18 cellular contexts compared by ENCODE assay signal in genomic region chr13:31595568-31595967, GRCh38.
"Had no signal": no experiment of that assay in that cellular context is flagged by ENCODE, and none has a peak within 500 bp of the region (broad histone marks: within the 10 kb centered on the region; RNA-seq: fewer than 3 reads in every experiment).

No MANE protein-coding gene starts in this region.

- H3K27me3 Mint-ChIP-seq: activated B cell treated with CpG ODN at 0.5 μM for 24 hours had no signal

- H3K4me1 ChIP-seq: suprapubic skin had no signal

- H3K27me3 ChIP-seq: suprapubic skin had no signal

- H3K4me3 Mint-ChIP-seq: activated B cell treated with CpG ODN at 0.5 μM for 24 hours; activated CD4-positive, alpha-beta memory T cell treated with anti-CD3 and anti-CD28 coated beads for 36 hours; activated T-helper 1 cell treated with anti-CD3 and anti-CD28 coated beads, Interleukin-12 subunit alpha, Interleukin-12 subunit beta, Interleukin-2, Interleukin-4 antibody, amounts not matched to agents 30 ng/mL and 10 ng/mL and 1 ng/mL, durations not matched to agents 14 hours and 24 hours and 36 hours; effector memory CD8-positive, alpha-beta T cell; mesothelial cell of epicardium; nephron had no signal

- H3K27ac Mint-ChIP-seq: activated B cell treated with CpG ODN at 0.5 μM for 24 hours; activated CD4-positive, alpha-beta memory T cell treated with anti-CD3 and anti-CD28 coated beads for 36 hours; activated naive CD4-positive, alpha-beta T cell treated with anti-CD3 and anti-CD28 coated beads, Interleukin-2, amount 50 U/mL, for 72 hours; activated T-helper 1 cell treated with anti-CD3 and anti-CD28 coated beads, Interleukin-12 subunit alpha, Interleukin-12 subunit beta, Interleukin-2, Interleukin-4 antibody, amounts not matched to agents 30 ng/mL and 10 ng/mL and 1 ng/mL, durations not matched to agents 14 hours and 24 hours and 36 hours; effector memory CD8-positive, alpha-beta T cell; mesothelial cell of epicardium had no signal

- DNase-seq: activated B cell treated with CpG ODN at 0.5 μM for 24 hours; activated CD4-positive, alpha-beta memory T cell treated with anti-CD3 and anti-CD28 coated beads for 36 hours; activated CD4-positive, alpha-beta T cell treated with anti-CD3 and anti-CD28 coated beads for 4 hours; activated gamma-delta T cell treated with Interleukin-2 at 50 U/mL for 16 hours; activated T-cell treated with anti-CD3 and anti-CD28 coated beads for 4 hours; effector memory CD8-positive, alpha-beta T cell; left colon; retina; SK-N-SH; stimulated activated CD4-positive, alpha-beta T cell treated with anti-CD3 and anti-CD28 coated beads, Interleukin-2, amount 100 ng/mL, for 24 hours; stimulated activated naive CD8-positive, alpha-beta T cell treated with anti-CD3 and anti-CD28 coated beads, Interleukin-15, Interleukin-2, amounts not matched to agents 100 U/mL and 50 U/mL, for 24 hours; trophoblast cell had no signal

- H3K27ac ChIP-seq: suprapubic skin had no signal

- H3K9me3 Mint-ChIP-seq: activated B cell treated with CpG ODN at 0.5 μM for 24 hours; activated CD4-positive, alpha-beta memory T cell treated with anti-CD3 and anti-CD28 coated beads for 36 hours; activated T-helper 1 cell treated with anti-CD3 and anti-CD28 coated beads, Interleukin-12 subunit alpha, Interleukin-12 subunit beta, Interleukin-2, Interleukin-4 antibody, amounts not matched to agents 30 ng/mL and 10 ng/mL and 1 ng/mL, durations not matched to agents 14 hours and 24 hours and 36 hours; mesothelial cell of epicardium; nephron had no signal

- H3K36me3 ChIP-seq: suprapubic skin had no signal

- ATAC-seq: activated naive CD4-positive, alpha-beta T cell treated with anti-CD3 and anti-CD28 coated beads, Interleukin-2, amount 50 U/mL, for 72 hours; effector memory CD8-positive, alpha-beta T cell; left colon; stimulated activated naive CD8-positive, alpha-beta T cell treated with anti-CD3 and anti-CD28 coated beads, Interleukin-15, Interleukin-2, amounts not matched to agents 100 U/mL and 50 U/mL, for 24 hours had no signal

- H3K36me3 Mint-ChIP-seq: activated CD4-positive, alpha-beta memory T cell treated with anti-CD3 and anti-CD28 coated beads for 36 hours; activated naive CD4-positive, alpha-beta T cell treated with anti-CD3 and anti-CD28 coated beads, Interleukin-2, amount 50 U/mL, for 72 hours; mesothelial cell of epicardium had no signal

- H3K9me3 ChIP-seq: SK-N-SH, suprapubic skin had no signal

- H3K4me1 Mint-ChIP-seq: activated B cell treated with CpG ODN at 0.5 μM for 24 hours had no signal

- H3K4me3 ChIP-seq: lung, suprapubic skin had no signal
